Comparison of ENCODE assay signal across 33 cellular contexts in genomic region chr1:109183339-109183738, GRCh38.
"Had no signal": no experiment of that assay in that cellular context is flagged by ENCODE, and none has a peak within 500 bp of the region (broad histone marks: within the 10 kb centered on the region; RNA-seq: fewer than 3 reads in every experiment).

No MANE protein-coding gene starts in this region.

- H3K27me3 ChIP-seq: ascending aorta, breast epithelium, cardiac muscle cell, colonic mucosa, esophagus squamous epithelium, heart left ventricle had no signal

- H3K9me3 ChIP-seq: ascending aorta, breast epithelium, colonic mucosa, esophagus squamous epithelium, heart left ventricle had no signal

- DNase-seq: activated CD4-positive, alpha-beta memory T cell treated with anti-CD3 and anti-CD28 coated beads, Interleukin-2, amount 10 ng/mL, durations not matched to agents 7 days and 5 days; activated CD4-positive, alpha-beta T cell treated with anti-CD3 and anti-CD28 coated beads for 1 hour; activated CD4-positive, alpha-beta T cell treated with anti-CD3 and anti-CD28 coated beads for 4 hours; activated CD4-positive, alpha-beta T cell treated with anti-CD3 and anti-CD28 coated beads, Interleukin-2, amount 10 ng/mL, durations not matched to agents 7 days and 5 days; activated CD4-positive, alpha-beta T cell treated with anti-CD3 and anti-CD28 coated beads, Interleukin-2, amount 50 U/mL, for 4 hours; activated CD8-positive, alpha-beta memory T cell treated with anti-CD3 and anti-CD28 coated beads, Interleukin-2, amount 10 ng/mL, durations not matched to agents 7 days and 5 days; activated CD8-positive, alpha-beta memory T cell treated with anti-CD3 and anti-CD28 coated beads, Interleukin-2, amount 50 U/mL, for 4 hours; activated gamma-delta T cell; activated naive CD4-positive, alpha-beta T cell; activated naive CD4-positive, alpha-beta T cell treated with anti-CD3 and anti-CD28 coated beads, Interleukin-2, amount 10 ng/mL, durations not matched to agents 7 days and 5 days; activated naive CD8-positive, alpha-beta T cell treated with anti-CD3 and anti-CD28 coated beads, Interleukin-2, amount 10 ng/mL, durations not matched to agents 7 days and 5 days; activated T-cell treated with anti-CD3 and anti-CD28 coated beads, Interleukin-2, amount 50 U/mL, for 1 hour; activated T-cell treated with anti-CD3 and anti-CD28 coated beads, Interleukin-2, amount 50 U/mL, for 48 hours; central memory CD4-positive, alpha-beta T cell; cerebellar nuclear complex; colonic mucosa; effector CD8-positive, alpha-beta T cell; esophagus squamous epithelium; foreskin melanocyte; heart left ventricle; T-helper 1 cell; T-helper 17 cell; T1000 had no signal

- H3K4me3 Mint-ChIP-seq: activated CD4-positive, alpha-beta memory T cell treated with anti-CD3 and anti-CD28 coated beads, Interleukin-2, amount 10 ng/mL, durations not matched to agents 7 days and 5 days; activated CD4-positive, alpha-beta T cell treated with anti-CD3 and anti-CD28 coated beads, Interleukin-2, amount 10 ng/mL, durations not matched to agents 7 days and 5 days; activated CD8-positive, alpha-beta memory T cell treated with anti-CD3 and anti-CD28 coated beads, Interleukin-2, amount 10 ng/mL, durations not matched to agents 7 days and 5 days; activated naive CD4-positive, alpha-beta T cell treated with anti-CD3 and anti-CD28 coated beads, Interleukin-2, amount 10 ng/mL, durations not matched to agents 7 days and 5 days; activated naive CD8-positive, alpha-beta T cell treated with anti-CD3 and anti-CD28 coated beads, Interleukin-2, amount 10 ng/mL, durations not matched to agents 7 days and 5 days; brain; T-helper 17 cell; T-helper 2 cell treated with Interferon-gamma antibody and Interleukin-4, amounts not matched to agents 5 μg/mL and 100 μg/mL, for 36 hours; WTC11 had no signal

- H3K4me1 ChIP-seq: ascending aorta had no signal

- H3K27ac ChIP-seq: ascending aorta, cardiac muscle cell, colonic mucosa, epithelial cell of prostate, esophagus squamous epithelium, heart left ventricle had no signal

- H3K4me1 Mint-ChIP-seq: activated CD4-positive, alpha-beta memory T cell treated with anti-CD3 and anti-CD28 coated beads, Interleukin-2, amount 10 ng/mL, durations not matched to agents 7 days and 5 days; activated CD4-positive, alpha-beta T cell treated with anti-CD3 and anti-CD28 coated beads, Interleukin-2, amount 10 ng/mL, durations not matched to agents 7 days and 5 days; activated CD8-positive, alpha-beta memory T cell treated with anti-CD3 and anti-CD28 coated beads, Interleukin-2, amount 10 ng/mL, durations not matched to agents 7 days and 5 days; activated naive CD4-positive, alpha-beta T cell treated with anti-CD3 and anti-CD28 coated beads, Interleukin-2, amount 10 ng/mL, durations not matched to agents 7 days and 5 days; activated naive CD8-positive, alpha-beta T cell treated with anti-CD3 and anti-CD28 coated beads, Interleukin-2, amount 10 ng/mL, durations not matched to agents 7 days and 5 days had no signal

- H3K36me3 Mint-ChIP-seq: activated CD8-positive, alpha-beta memory T cell treated with anti-CD3 and anti-CD28 coated beads, Interleukin-2, amount 10 ng/mL, durations not matched to agents 7 days and 5 days; activated naive CD4-positive, alpha-beta T cell treated with anti-CD3 and anti-CD28 coated beads, Interleukin-2, amount 10 ng/mL, durations not matched to agents 7 days and 5 days; activated naive CD4-positive, alpha-beta T cell treated with anti-CD3 and anti-CD28 coated beads, Interleukin-2, amount 50 U/mL, for 72 hours; activated naive CD8-positive, alpha-beta T cell treated with anti-CD3 and anti-CD28 coated beads, Interleukin-2, amount 10 ng/mL, durations not matched to agents 7 days and 5 days had no signal

- H3K9me3 Mint-ChIP-seq: activated CD4-positive, alpha-beta memory T cell treated with anti-CD3 and anti-CD28 coated beads, Interleukin-2, amount 10 ng/mL, durations not matched to agents 7 days and 5 days; activated CD4-positive, alpha-beta T cell treated with anti-CD3 and anti-CD28 coated beads, Interleukin-2, amount 10 ng/mL, durations not matched to agents 7 days and 5 days; activated naive CD4-positive, alpha-beta T cell treated with anti-CD3 and anti-CD28 coated beads, Interleukin-2, amount 10 ng/mL, durations not matched to agents 7 days and 5 days; activated naive CD4-positive, alpha-beta T cell treated with anti-CD3 and anti-CD28 coated beads, Interleukin-2, amount 50 U/mL, for 72 hours; activated naive CD8-positive, alpha-beta T cell treated with anti-CD3 and anti-CD28 coated beads, Interleukin-2, amount 10 ng/mL, durations not matched to agents 7 days and 5 days; brain; T-helper 2 cell treated with Interferon-gamma antibody and Interleukin-4, amounts not matched to agents 5 μg/mL and 100 μg/mL, for 36 hours had no signal

- H3K27me3 Mint-ChIP-seq: activated CD4-positive, alpha-beta memory T cell treated with anti-CD3 and anti-CD28 coated beads, Interleukin-2, amount 10 ng/mL, durations not matched to agents 7 days and 5 days; activated CD4-positive, alpha-beta T cell treated with anti-CD3 and anti-CD28 coated beads, Interleukin-2, amount 10 ng/mL, durations not matched to agents 7 days and 5 days; activated CD8-positive, alpha-beta memory T cell treated with anti-CD3 and anti-CD28 coated beads, Interleukin-2, amount 10 ng/mL, durations not matched to agents 7 days and 5 days; activated naive CD8-positive, alpha-beta T cell treated with anti-CD3 and anti-CD28 coated beads, Interleukin-2, amount 10 ng/mL, durations not matched to agents 7 days and 5 days; brain; T-helper 17 cell had no signal

- H3K27ac Mint-ChIP-seq: activated CD4-positive, alpha-beta memory T cell treated with anti-CD3 and anti-CD28 coated beads, Interleukin-2, amount 10 ng/mL, durations not matched to agents 7 days and 5 days; activated CD4-positive, alpha-beta T cell treated with anti-CD3 and anti-CD28 coated beads, Interleukin-2, amount 10 ng/mL, durations not matched to agents 7 days and 5 days; activated CD8-positive, alpha-beta memory T cell treated with anti-CD3 and anti-CD28 coated beads, Interleukin-2, amount 10 ng/mL, durations not matched to agents 7 days and 5 days; activated naive CD4-positive, alpha-beta T cell treated with anti-CD3 and anti-CD28 coated beads, Interleukin-2, amount 10 ng/mL, durations not matched to agents 7 days and 5 days; activated naive CD4-positive, alpha-beta T cell treated with anti-CD3 and anti-CD28 coated beads, Interleukin-2, amount 50 U/mL, for 72 hours; activated naive CD8-positive, alpha-beta T cell treated with anti-CD3 and anti-CD28 coated beads, Interleukin-2, amount 10 ng/mL, durations not matched to agents 7 days and 5 days; brain; T-helper 17 cell; T-helper 2 cell treated with Interferon-gamma antibody and Interleukin-4, amounts not matched to agents 5 μg/mL and 100 μg/mL, for 36 hours; WTC11 had no signal

- FAIRE-seq: endometrium, endothelial cell of umbilical vein had no signal

- ATAC-seq: activated CD8-positive, alpha-beta memory T cell treated with anti-CD3 and anti-CD28 coated beads, Interleukin-2, amount 10 ng/mL, durations not matched to agents 7 days and 5 days; activated naive CD4-positive, alpha-beta T cell treated with anti-CD3 and anti-CD28 coated beads, Interleukin-2, amount 50 U/mL, for 72 hours; heart left ventricle; T-helper 17 cell; WTC11 had no signal

- H3K4me3 ChIP-seq: ascending aorta, breast epithelium, cardiac muscle cell, colonic mucosa, esophagus squamous epithelium, heart left ventricle had no signal

- H3K36me3 ChIP-seq: ascending aorta, breast epithelium, cardiac muscle cell, colonic mucosa, esophagus squamous epithelium, heart left ventricle had no signal
